Comparison of ENCODE assay signal across 18 cellular contexts in genomic region chr14:104700747-104701215, GRCh38. TPM values are rescaled to one million over a fixed set of nuclear protein-coding genes. Genes with fewer than 3 reads are reported as not detected.
A peak's percentile ranks its signal among the peaks of the same experiment; 100 is the strongest.
DNase-seq lines count a peak whose midpoint lies in the region; ATAC-seq and TF ChIP-seq lines count a peak whose summit lies in the region.
"Had no signal": no experiment of that assay in that cellular context is flagged by ENCODE, and none has a peak within 500 bp of the region (broad histone marks: within the 10 kb centered on the region; RNA-seq: fewer than 3 reads in every experiment).

No MANE protein-coding gene starts in this region.

- H4K91ac ChIP-seq in neuronal stem cell (ENCODE audit: low read depth, low read length, poor library complexity), result no peak overlapping the region

- H3K9me3 ChIP-seq in HUES6 (ENCODE audit: control insufficient read depth, insufficient read depth, low read depth, low read length), result peaks cover 16% of the 10 kb centered on the region
- H3K9me3 ChIP-seq in neuronal stem cell (replicated peaks in 1 of 2; ENCODE audit: control insufficient read depth in 2 of 2, insufficient read depth in 1 of 2, low read depth in 1 of 2, low read length in 2 of 2), result peaks cover 11% of the 10 kb centered on the region in 2 donors
- H3K9me3 ChIP-seq: ascending aorta, colonic mucosa had no signal

- H2BK15ac ChIP-seq in neuronal stem cell (ENCODE audit: low read length), result no peak overlapping the region

- H2BK120ac ChIP-seq in neuronal stem cell (ENCODE audit: low read depth, low read length), result no peak overlapping the region

- H2AFZ ChIP-seq in neuronal stem cell (ENCODE audit: low read length), result no peak overlapping the region

- no peak overlapping the region for H2BK5ac ChIP-seq in neuronal stem cell (ENCODE audit: low read length)

- no CpG with 5 or more reads among the region's 22 CpGs for WGBS in neuronal stem cell (ENCODE audit: extremely low coverage in 2 of 2, insufficient read length in 2 of 2, insufficient replicate concordance in 1 of 2), 2 donors

- H3K4me1 ChIP-seq in HUES6 (ENCODE audit: control insufficient read depth, insufficient read depth, low read length) (peaks cover 38% of the 10 kb centered on the region), neuronal stem cell (ENCODE audit: control insufficient read depth in 2 of 2, insufficient read depth in 1 of 2, low read depth in 1 of 2, low read length in 2 of 2) (peaks cover 0 to 12% of the 10 kb centered on the region in 2 donors)
- H3K4me1 ChIP-seq: colonic mucosa, foreskin keratinocyte had no signal

- H3K4ac ChIP-seq in neuronal stem cell (ENCODE audit: low read length), result no peak overlapping the region

- no peak for ATAC-seq in HG03175 (IDR thresholded peaks at IDR 0.05; ENCODE audit: unreplicated experiment)
- ATAC-seq: foreskin keratinocyte had no signal

- TF ChIP-seq CTCF in coronary artery (IDR thresholded peaks at IDR 0.05), result no peak

- peak overlapping the region; percentile 14 for H3K4me2 ChIP-seq in neuronal stem cell (ENCODE audit: insufficient read depth, low read length, poor library complexity, severe bottlenecking)

- peak overlapping the region; percentile 83 for H3K18ac ChIP-seq in neuronal stem cell (ENCODE audit: low read length)

- peak overlapping the region; percentile 56 for H2AK5ac ChIP-seq in neuronal stem cell (ENCODE audit: low read depth, low read length)

- DNase-seq in CMK (ENCODE audit: low read depth) (peak; percentile 78), coronary artery (ENCODE audit: low spot score) (no peak), neuronal stem cell (ENCODE audit: low spot score) (no peak), NCI-H1694 treated with DMSO at 0.1 percent for 48 hours (lab: John Stamatoyannopoulos, UW) (no peak), SIG-M5 treated with dmso at 0.1 percent for 504 hours (lab: John Stamatoyannopoulos, UW; ENCODE audit: unreplicated experiment) (no peak), NOMO-1 treated with DMSO at 0.1 percent for 48 hours (lab: John Stamatoyannopoulos, UW; ENCODE audit: unreplicated experiment) (no peak)
- DNase-seq: activated CD4-positive, alpha-beta T cell treated with anti-CD3 and anti-CD28 coated beads for 4 hours; activated CD8-positive, alpha-beta memory T cell treated with anti-CD3 and anti-CD28 coated beads, Interleukin-2, amount 50 U/mL, for 48 hours; activated naive CD4-positive, alpha-beta T cell treated with anti-CD3 and anti-CD28 coated beads for 36 hours; AML-193; colonic mucosa; foreskin keratinocyte; NCI-H1105 treated with DMSO at 0.1 percent for 48 hours; NCI-H69; T1000 had no signal

- H3K14ac ChIP-seq in neuronal stem cell (ENCODE audit: low read length), result peak overlapping the region; percentile 89

- H3K36me3 ChIP-seq in HUES6 (ENCODE audit: control insufficient read depth, insufficient read depth, low read length) (peaks cover 54% of the 10 kb centered on the region), neuronal stem cell (replicated peaks in 1 of 2; ENCODE audit: control insufficient read depth in 2 of 2, insufficient read depth in 2 of 2, low read length in 2 of 2) (peaks cover 23 to 43% of the 10 kb centered on the region in 2 donors)

- H3K27ac ChIP-seq in HUES6 (ENCODE audit: low read depth, low read length) (0 out of 2 replicates have a peak overlapping the region, but pooled peaks have one; percentile 42), coronary artery (peak overlapping the region; percentile 78 to 89), neuronal stem cell (replicated peaks; ENCODE audit: low read length) (no peak overlapping the region)
- H3K27ac ChIP-seq: colonic mucosa, foreskin keratinocyte had no signal

- H3K4me3 ChIP-seq in HUES6 (ENCODE audit: low read depth, low read length), result no peak overlapping the region
- peak overlapping the region; percentile 58 for H3K4me3 ChIP-seq in coronary artery
- H3K4me3 ChIP-seq in neuronal stem cell (ENCODE audit: low read length in 2 of 2), result peak overlapping the region in 1 of 2 donors; percentile 54
- H3K4me3 ChIP-seq: ascending aorta, colonic mucosa had no signal

- no peak overlapping the region for H2BK12ac ChIP-seq in neuronal stem cell (ENCODE audit: low read length)

- H3K9ac ChIP-seq in HUES6 (ENCODE audit: low read length) (peak overlapping the region; percentile 20), neuronal stem cell (ENCODE audit: low read depth, low read length, poor library complexity) (peak overlapping the region; percentile 44)

- H4K8ac ChIP-seq in neuronal stem cell (ENCODE audit: low read depth, low read length), result no peak overlapping the region

- no peak overlapping the region for H3K23ac ChIP-seq in neuronal stem cell (ENCODE audit: low read depth, low read length, poor library complexity)

- H3K79me1 ChIP-seq in neuronal stem cell (ENCODE audit: low read depth, low read length), result peaks cover 12% of the 10 kb centered on the region

- no peaks in the 10 kb centered on the region for H3K27me3 ChIP-seq in HUES6 (ENCODE audit: control insufficient read depth, insufficient read depth, low read length)
- peaks cover 0 to 2% (median 0%) of the 10 kb centered on the region in 3 experiments for H3K27me3 ChIP-seq in neuronal stem cell (ENCODE audit: control insufficient read depth in 3 of 3, insufficient read depth in 3 of 3, low read depth in 1 of 3, low read length in 3 of 3)
- H3K27me3 ChIP-seq: ascending aorta, colonic mucosa, foreskin keratinocyte had no signal

RNA-seq across cellular contexts. Expression of gene INF2, which starts 11.4 kb away (rescaled TPM):
- polyA plus RNA-seq in neuronal stem cell (2013, experiment 1 of 2), result 19.0 TPM
- polyA plus RNA-seq in neuronal stem cell (2013, experiment 2 of 2), result 19.6 TPM

RNA-seq across cellular contexts. Expression of gene ADSS1, which starts 23.2 kb away (rescaled TPM):
- 23.8 TPM for polyA plus RNA-seq in neuronal stem cell (2013, experiment 1 of 2)
- 21.4 TPM for polyA plus RNA-seq in neuronal stem cell (2013, experiment 2 of 2)

RNA-seq across cellular contexts. Expression of gene SIVA1, which starts 52.2 kb away (rescaled TPM):
- polyA plus RNA-seq in neuronal stem cell (2013, experiment 1 of 2), result 109 TPM
- 114 TPM for polyA plus RNA-seq in neuronal stem cell (2013, experiment 2 of 2)
